In the genomic region with DNA sequence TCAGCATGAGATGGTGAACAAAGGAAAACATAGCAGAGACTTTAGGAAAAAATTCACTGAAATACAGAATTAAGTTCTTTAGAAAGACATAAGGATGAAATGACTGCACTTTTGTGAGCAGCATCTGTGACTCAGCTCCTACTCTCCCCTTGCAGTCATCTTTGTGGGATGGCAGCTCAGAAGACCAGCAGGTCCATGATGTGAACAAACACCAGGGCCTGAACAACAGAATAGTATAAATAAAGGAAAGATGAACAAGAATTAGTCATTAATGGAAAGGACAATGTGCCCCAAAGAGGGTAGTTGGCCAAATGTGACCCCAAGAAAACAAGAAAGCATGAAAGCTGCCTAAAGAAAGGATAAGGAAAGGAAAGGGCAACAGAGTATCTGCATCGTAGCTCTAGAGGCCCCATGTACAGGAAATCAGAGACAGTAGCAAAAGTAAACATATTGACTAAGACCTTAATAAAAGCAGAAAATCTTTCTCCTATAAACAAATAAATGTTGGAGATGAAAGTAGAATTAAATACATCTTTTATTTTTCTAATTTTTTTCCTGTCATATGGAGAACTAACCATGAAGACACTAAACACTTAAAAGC, we compare ENCODE assay signal across 17 cellular contexts.
DNase-seq lines count a peak whose midpoint lies in the region; ATAC-seq lines count a peak whose summit lies in the region.
"Had no signal": no experiment of that assay in that cellular context is flagged by ENCODE, and none has a peak within 500 bp of the region (broad histone marks: within the 10 kb centered on the region; RNA-seq: fewer than 3 reads in every experiment).

No MANE protein-coding gene starts in this region.

- no peaks in the 10 kb centered on the region for H3K27me3 Mint-ChIP-seq in CD8-positive, alpha-beta memory T cell
- H3K27me3 Mint-ChIP-seq in activated CD8-positive, alpha-beta T cell treated with anti-CD3 and anti-CD28 coated beads, Interleukin-2, amount 10 ng/mL, durations not matched to agents 7 days and 5 days (ENCODE audit: low read depth), result no peaks in the 10 kb centered on the region
- peaks cover 0 to 3% (median 2%) of the 10 kb centered on the region in 3 donors for H3K27me3 Mint-ChIP-seq in immature natural killer cell (ENCODE audit: low read depth in 3 of 3)
- H3K27me3 Mint-ChIP-seq: activated naive CD8-positive, alpha-beta T cell treated with anti-CD3 and anti-CD28 coated beads, Interleukin-2, amount 10 ng/mL, durations not matched to agents 7 days and 5 days; naive thymus-derived CD8-positive, alpha-beta T cell; stimulated activated memory B cell treated with anti-CD40 and anti-IgM and Interleukin-4, amounts not matched to agents 10 μg/mL and 1 μg/mL and 100 μg/mL, for 72 hours had no signal

- POLR2A ChIA-PET in CD8-positive, alpha-beta memory T cell (lab: Charles Lee), result no interaction called here
- POLR2A ChIA-PET in activated CD8-positive, alpha-beta T cell treated with anti-CD3 and anti-CD28 coated beads, Interleukin-2, amount 10 ng/mL, durations not matched to agents 7 days and 5 days (lab: Charles Lee), result no interaction called here

- no peaks in the 10 kb centered on the region for H3K27me3 ChIP-seq in CD8-positive, alpha-beta memory T cell (ENCODE audit: insufficient read depth, low read length, poor library complexity, severe bottlenecking)
- H3K27me3 ChIP-seq in GM23248 (replicated peaks; ENCODE audit: insufficient read depth), result no peaks in the 10 kb centered on the region
- H3K27me3 ChIP-seq: upper lobe of right lung had no signal

- no peaks in the 10 kb centered on the region for H3K9me2 ChIP-seq in GM23248 (ENCODE audit: insufficient read depth)

- H3K36me3 ChIP-seq in CD8-positive, alpha-beta memory T cell (ENCODE audit: insufficient read depth, low read length), result no peaks in the 10 kb centered on the region
- H3K36me3 ChIP-seq in GM23248 (ENCODE audit: low read depth), result no peaks in the 10 kb centered on the region
- H3K36me3 ChIP-seq: upper lobe of right lung had no signal

- peak overlapping the region in 6 of 7 donors; percentile 5 to 43 (median 22) for H3K4me3 Mint-ChIP-seq in CD8-positive, alpha-beta memory T cell
- H3K4me3 Mint-ChIP-seq in activated CD8-positive, alpha-beta T cell treated with anti-CD3 and anti-CD28 coated beads, Interleukin-2, amount 10 ng/mL, durations not matched to agents 7 days and 5 days, result no peak overlapping the region
- no peak overlapping the region for H3K4me3 Mint-ChIP-seq in immature natural killer cell
- H3K4me3 Mint-ChIP-seq: activated naive CD8-positive, alpha-beta T cell treated with anti-CD3 and anti-CD28 coated beads, Interleukin-2, amount 10 ng/mL, durations not matched to agents 7 days and 5 days; CD14-positive monocyte; stimulated activated memory B cell treated with anti-CD40 and anti-IgM and Interleukin-4, amounts not matched to agents 10 μg/mL and 1 μg/mL and 100 μg/mL, for 72 hours had no signal

- no peak overlapping the region for H3K4me3 ChIP-seq in CD8-positive, alpha-beta memory T cell (ENCODE audit: low read length)
- H3K4me3 ChIP-seq in GM23248, result no peak overlapping the region
- H3K4me3 ChIP-seq: GM12878, upper lobe of right lung had no signal

- ATAC-seq in activated CD8-positive, alpha-beta T cell treated with anti-CD3 and anti-CD28 coated beads, Interleukin-2, amount 10 ng/mL, durations not matched to agents 7 days and 5 days, result no peak
- no peak for ATAC-seq in GM18867 (IDR thresholded peaks at IDR 0.05; ENCODE audit: unreplicated experiment)
- ATAC-seq: GM12878; naive thymus-derived CD8-positive, alpha-beta T cell; stimulated activated memory B cell treated with anti-CD40 and anti-IgM and Interleukin-4, amounts not matched to agents 10 μg/mL and 1 μg/mL and 100 μg/mL, for 72 hours; upper lobe of right lung had no signal

- no peak overlapping the region for H3K27ac ChIP-seq in CD8-positive, alpha-beta memory T cell (ENCODE audit: low read depth, low read length)
- no peak overlapping the region for H3K27ac ChIP-seq in GM23248
- H3K27ac ChIP-seq: RWPE1, upper lobe of right lung had no signal

- in situ Hi-C loops in GM23248 (cut with MboI), result no loop called here

- peak overlapping the region in 5 of 8 donors; percentile 3 to 89 (median 49) for H3K27ac Mint-ChIP-seq in CD8-positive, alpha-beta memory T cell
- peak overlapping the region; percentile 11 for H3K27ac Mint-ChIP-seq in activated CD8-positive, alpha-beta T cell treated with anti-CD3 and anti-CD28 coated beads, Interleukin-2, amount 10 ng/mL, durations not matched to agents 7 days and 5 days
- H3K27ac Mint-ChIP-seq in immature natural killer cell, result peak overlapping the region in 2 of 6 donors; percentile 64 to 66
- H3K27ac Mint-ChIP-seq: activated naive CD8-positive, alpha-beta T cell treated with anti-CD3 and anti-CD28 coated beads, Interleukin-2, amount 10 ng/mL, durations not matched to agents 7 days and 5 days; CD14-positive monocyte; stimulated activated memory B cell treated with anti-CD40 and anti-IgM and Interleukin-4, amounts not matched to agents 10 μg/mL and 1 μg/mL and 100 μg/mL, for 72 hours had no signal

- CTCF ChIA-PET in CD8-positive, alpha-beta memory T cell (lab: Charles Lee), result interaction anchor here (1.2 kb wide), 1 partner anchor 10 kb away, joined by 3 read pairs; no protein-coding TSS in a partner anchor
- CTCF ChIA-PET in activated CD8-positive, alpha-beta T cell treated with anti-CD3 and anti-CD28 coated beads, Interleukin-2, amount 10 ng/mL, durations not matched to agents 7 days and 5 days (lab: Charles Lee), result interaction anchor here (0.5 to 1.1 kb wide), 2 partner anchors 16 to 18 kb away, joined by 3 to 4 read pairs; no protein-coding TSS in a partner anchor

- H4K20me1 ChIP-seq in GM23248 (ENCODE audit: insufficient read depth), result no peaks in the 10 kb centered on the region

- H3K79me2 ChIP-seq in GM23248 (ENCODE audit: insufficient read depth), result no peaks in the 10 kb centered on the region

- H3F3A ChIP-seq in GM23248 (ENCODE audit: insufficient read depth), result peaks cover 10% of the 10 kb centered on the region; the same call in 1 of the 2 replicates

- H3K4me1 ChIP-seq in CD8-positive, alpha-beta memory T cell (ENCODE audit: insufficient read depth, low read length), result no peaks in the 10 kb centered on the region
- H3K4me1 ChIP-seq in GM23248 (ENCODE audit: insufficient read depth), result peaks cover 7% of the 10 kb centered on the region
- H3K4me1 ChIP-seq: upper lobe of right lung had no signal

- no peak for DNase-seq in CD8-positive, alpha-beta memory T cell
- DNase-seq in GM23248 (peak; percentile 67), fibroblast of peridontal ligament (ENCODE audit: extremely low read depth) (peak; percentile 26), anterior cingulate cortex (lab: John Stamatoyannopoulos, UW) (no peak), immature natural killer cell (no peak), NCI-H446 (lab: John Stamatoyannopoulos, UW) (no peak)
- no peak for DNase-seq in activated CD8-positive, alpha-beta T cell treated with anti-CD3 and anti-CD28 coated beads, Interleukin-2, amount 10 ng/mL, durations not matched to agents 7 days and 5 days
- DNase-seq: activated naive CD8-positive, alpha-beta T cell treated with anti-CD3 and anti-CD28 coated beads, Interleukin-2, amount 10 ng/mL, durations not matched to agents 7 days and 5 days; naive thymus-derived CD8-positive, alpha-beta T cell; NCI-H2081 treated with DMSO at 0.1 percent for 48 hours; stimulated activated CD4-positive, alpha-beta T cell treated with anti-CD3 and anti-CD28 coated beads, Interleukin-4, amount 100 ng/mL, for 1 hour; upper lobe of right lung had no signal

- H3K9ac ChIP-seq in GM23248, result no peak overlapping the region

- H3K36me3 Mint-ChIP-seq in CD8-positive, alpha-beta memory T cell, result peaks cover 9 to 15% (median 9%) of the 10 kb centered on the region in 3 donors
- peaks cover 30% of the 10 kb centered on the region for H3K36me3 Mint-ChIP-seq in activated CD8-positive, alpha-beta T cell treated with anti-CD3 and anti-CD28 coated beads, Interleukin-2, amount 10 ng/mL, durations not matched to agents 7 days and 5 days (ENCODE audit: low read depth)
- H3K36me3 Mint-ChIP-seq in immature natural killer cell, result peaks cover 9 to 19% (median 13%) of the 10 kb centered on the region in 3 donors
- H3K36me3 Mint-ChIP-seq: naive thymus-derived CD8-positive, alpha-beta T cell had no signal

- H3K9me3 Mint-ChIP-seq in CD8-positive, alpha-beta memory T cell, result peaks cover 0 to 3% (median 0%) of the 10 kb centered on the region in 5 donors
- peaks cover 3% of the 10 kb centered on the region for H3K9me3 Mint-ChIP-seq in activated CD8-positive, alpha-beta T cell treated with anti-CD3 and anti-CD28 coated beads, Interleukin-2, amount 10 ng/mL, durations not matched to agents 7 days and 5 days (ENCODE audit: insufficient read depth)
- peaks cover 0 to 4% (median under 1%) of the 10 kb centered on the region in 6 donors for H3K9me3 Mint-ChIP-seq in immature natural killer cell

- 82 to 92% methylated on average over 1 of the region's 1 CpG for WGBS in GM23248 (ENCODE audit: low coverage in 1 of 2, low lambda C conversion rate in 2 of 2, missing lambda C conversion rate in 2 of 2), 2 experiments

- peaks cover 21 to 37% (median 23%) of the 10 kb centered on the region in 3 donors for H3K4me1 Mint-ChIP-seq in CD8-positive, alpha-beta memory T cell
- peaks cover 24% of the 10 kb centered on the region for H3K4me1 Mint-ChIP-seq in activated CD8-positive, alpha-beta T cell treated with anti-CD3 and anti-CD28 coated beads, Interleukin-2, amount 10 ng/mL, durations not matched to agents 7 days and 5 days (ENCODE audit: low read depth)
- no peaks in the 10 kb centered on the region for H3K4me1 Mint-ChIP-seq in immature natural killer cell
- H3K4me1 Mint-ChIP-seq: stimulated activated memory B cell treated with anti-CD40 and anti-IgM and Interleukin-4, amounts not matched to agents 10 μg/mL and 1 μg/mL and 100 μg/mL, for 72 hours had no signal

- no peaks in the 10 kb centered on the region for H3K9me3 ChIP-seq in CD8-positive, alpha-beta memory T cell (ENCODE audit: low read length)
- H3K9me3 ChIP-seq in GM23248 (ENCODE audit: low read depth), result no peaks in the 10 kb centered on the region
- H3K9me3 ChIP-seq: upper lobe of right lung had no signal

- H2AFZ ChIP-seq in GM23248, result peak overlapping the region; percentile 55; the same call in 1 of the 2 replicates

- H3K4me2 ChIP-seq in GM23248 (ENCODE audit: unreplicated experiment), result no peak overlapping the region

Comparison
In these comparisons a context has a peak if more than half of its experiments do, and no peak if none do; other contexts are left out.
1. DNase-seq: peak in GM23248 (single experiment) and fibroblast of peridontal ligament (single experiment); none in CD8-positive, alpha-beta memory T cell (0 of 5), activated CD8-positive, alpha-beta T cell treated with anti-CD3 and anti-CD28 coated beads, Interleukin-2, amount 10 ng/mL, durations not matched to agents 7 days and 5 days (single experiment), anterior cingulate cortex (0 of 58), immature natural killer cell (0 of 3) and NCI-H446 (0 of 2).
2. H3K4me3 Mint-ChIP-seq: peak in CD8-positive, alpha-beta memory T cell (6 of 7); none in activated CD8-positive, alpha-beta T cell treated with anti-CD3 and anti-CD28 coated beads, Interleukin-2, amount 10 ng/mL, durations not matched to agents 7 days and 5 days (single experiment) and immature natural killer cell (0 of 5).